ENCODE assay signal across 1 cellular context in the genomic region with DNA sequence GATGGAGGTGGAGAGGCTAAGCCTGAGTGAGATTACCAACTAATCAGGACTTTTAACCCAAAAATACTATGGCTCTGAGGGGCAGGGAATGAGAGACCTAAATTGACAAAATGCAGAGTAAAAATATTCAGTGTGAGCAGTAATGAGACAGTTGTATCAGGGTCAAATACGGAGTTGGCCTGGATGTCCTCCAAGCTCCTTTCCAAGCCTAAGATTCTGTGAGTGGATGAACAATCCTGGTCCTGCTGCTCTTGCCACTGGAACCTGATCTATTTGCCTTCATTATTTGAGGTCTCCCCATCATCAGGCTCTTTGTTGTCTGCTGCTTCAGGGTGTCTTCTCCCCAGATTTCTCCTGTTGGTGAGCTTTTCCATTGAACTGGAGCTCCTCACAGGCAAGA.
TF ChIP-seq lines count a peak whose summit lies in the region.

No MANE protein-coding gene starts in this region.

TF ChIP-seq in GM12878, 131 proteins besides CTCF, POLR2A, EP300 and RAD21 (continued from another document):
- TF ChIP-seq, protein P1, sequence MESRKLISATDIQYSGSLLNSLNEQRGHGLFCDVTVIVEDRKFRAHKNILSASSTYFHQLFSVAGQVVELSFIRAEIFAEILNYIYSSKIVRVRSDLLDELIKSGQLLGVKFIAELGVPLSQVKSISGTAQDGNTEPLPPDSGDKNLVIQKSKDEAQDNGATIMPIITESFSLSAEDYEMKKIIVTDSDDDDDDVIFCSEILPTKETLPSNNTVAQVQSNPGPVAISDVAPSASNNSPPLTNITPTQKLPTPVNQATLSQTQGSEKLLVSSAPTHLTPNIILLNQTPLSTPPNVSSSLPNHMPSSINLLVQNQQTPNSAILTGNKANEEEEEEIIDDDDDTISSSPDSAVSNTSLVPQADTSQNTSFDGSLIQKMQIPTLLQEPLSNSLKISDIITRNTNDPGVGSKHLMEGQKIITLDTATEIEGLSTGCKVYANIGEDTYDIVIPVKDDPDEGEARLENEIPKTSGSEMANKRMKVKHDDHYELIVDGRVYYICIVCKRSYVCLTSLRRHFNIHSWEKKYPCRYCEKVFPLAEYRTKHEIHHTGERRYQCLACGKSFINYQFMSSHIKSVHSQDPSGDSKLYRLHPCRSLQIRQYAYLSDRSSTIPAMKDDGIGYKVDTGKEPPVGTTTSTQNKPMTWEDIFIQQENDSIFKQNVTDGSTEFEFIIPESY (IDR thresholded peaks at IDR 0.05): no peak
